9 cellular contexts compared by ENCODE assay signal in genomic region chr7:124152859-124153692, GRCh38.
DNase-seq lines count a peak whose midpoint lies in the region; FAIRE-seq and TF ChIP-seq lines count a peak whose summit lies in the region.
"Had no signal": no experiment of that assay in that cellular context is flagged by ENCODE, and none has a peak within 500 bp of the region (broad histone marks: within the 10 kb centered on the region; RNA-seq: fewer than 3 reads in every experiment).

No MANE protein-coding gene starts in this region.

- H3K18ac ChIP-seq in H9 (ENCODE audit: insufficient read length, low read depth, low read length), result no peak overlapping the region

- H3K23ac ChIP-seq in H9 (ENCODE audit: insufficient read length, low read depth, low read length), result no peak overlapping the region

- H3K4me3 ChIP-seq in fibroblast of lung (replicated peaks in 1 of 4; ENCODE audit: control extremely low read depth in 1 of 4, insufficient read depth in 1 of 4, low read depth in 3 of 4, low read length in 4 of 4) (no peak overlapping the region), retinal pigment epithelial cell (ENCODE audit: low read length) (no peak overlapping the region)

- H3K4me1 ChIP-seq in H9 (ENCODE audit: insufficient read depth, low read length) (no peaks in the 10 kb centered on the region; the same call in 1 of the 2 replicates), fibroblast of lung (ENCODE audit: control insufficient read depth, extremely low read depth, insufficient read depth, low read length) (no peaks in the 10 kb centered on the region)

- H2AK5ac ChIP-seq in H9 (ENCODE audit: insufficient read length, low read length), result no peak overlapping the region

- no peak overlapping the region for H2AFZ ChIP-seq in H9 (ENCODE audit: low read length)
- no peak overlapping the region for H2AFZ ChIP-seq in fibroblast of lung (ENCODE audit: low read length)

- no peak overlapping the region for H3K4ac ChIP-seq in H9 (ENCODE audit: low read depth, low read length)

- no peak overlapping the region for H2BK120ac ChIP-seq in H9 (ENCODE audit: low read depth, low read length, poor library complexity, severe bottlenecking)

- H3K79me2 ChIP-seq in H9 (ENCODE audit: insufficient read depth, low read length) (no peaks in the 10 kb centered on the region), fibroblast of lung (ENCODE audit: control insufficient read depth, insufficient read depth, low read length) (no peaks in the 10 kb centered on the region)

- no peak overlapping the region for H3T11ph ChIP-seq in H9 (ENCODE audit: low read length)

- no peak overlapping the region for H2BK20ac ChIP-seq in H9 (ENCODE audit: low read depth, low read length, poor library complexity, severe bottlenecking)

- H3K36me3 Mint-ChIP-seq in H9 (ENCODE audit: insufficient read depth in 1 of 3, low read depth in 3 of 3), result no peaks in the 10 kb centered on the region

- peaks cover 0 to 4% of the 10 kb centered on the region in 2 experiments; a peak in 2 of 5 replicates for H3K9me3 Mint-ChIP-seq in H9

- no peak overlapping the region for H2BK12ac ChIP-seq in H9 (ENCODE audit: insufficient read length, low read depth, low read length)

- no peak overlapping the region for H3K27ac Mint-ChIP-seq in H9

- H3K4me1 Mint-ChIP-seq in H9, result peaks cover 7% of the 10 kb centered on the region in 2 experiments; a peak in 3 of 4 replicates

- H3K4me2 ChIP-seq in H9 (ENCODE audit: insufficient read depth, insufficient read length, low read length) (no peak overlapping the region), fibroblast of lung (ENCODE audit: extremely low read depth, insufficient read depth, low read length) (no peak overlapping the region)

- H4K5ac ChIP-seq in H9 (ENCODE audit: insufficient read length, low read depth, low read length), result no peak overlapping the region

- no peak overlapping the region for H2BK5ac ChIP-seq in H9 (ENCODE audit: insufficient read length, low read length)

- no peaks in the 10 kb centered on the region for H3K27me3 ChIP-seq in H9 (ENCODE audit: insufficient read depth, low read length)
- no peaks in the 10 kb centered on the region for H3K27me3 ChIP-seq in fibroblast of lung (ENCODE audit: control insufficient read depth, insufficient read depth, low read length)

- H3K36me3 ChIP-seq in fibroblast of lung (ENCODE audit: control insufficient read depth, insufficient read depth, low read length), result no peaks in the 10 kb centered on the region

- H4K91ac ChIP-seq in H9 (ENCODE audit: insufficient read length, low read depth, low read length), result no peak overlapping the region

- no peaks in the 10 kb centered on the region for H3K27me3 Mint-ChIP-seq in H9 (ENCODE audit: low read depth)

- H3K56ac ChIP-seq in H9 (ENCODE audit: insufficient read length, low read depth, low read length), result no peak overlapping the region

- TF ChIP-seq POLR2A in GM12891 (IDR thresholded peaks at IDR 0.05; ENCODE audit: low read depth, low read length), result no peak

- H3K9ac ChIP-seq in H9 (ENCODE audit: extremely low read depth, insufficient read length, low read length), result no peak overlapping the region
- H3K9ac ChIP-seq in fibroblast of lung (ENCODE audit: insufficient read depth, low read length), result no peak overlapping the region

- H3K14ac ChIP-seq in H9 (ENCODE audit: insufficient read depth, low read length), result no peak overlapping the region

- no peak overlapping the region for H2BK15ac ChIP-seq in H9 (ENCODE audit: low read depth, low read length)

- no peaks in the 10 kb centered on the region for H3K79me1 ChIP-seq in H9 (ENCODE audit: insufficient read depth, low read depth, low read length, poor library complexity, severe bottlenecking)

- H3K9me3 ChIP-seq in H9 (ENCODE audit: control insufficient read depth, low read depth, low read length) (no peaks in the 10 kb centered on the region), fibroblast of lung (ENCODE audit: control insufficient read depth, insufficient read depth, low read depth, low read length) (no peaks in the 10 kb centered on the region)

- peak; percentile 72 for TF ChIP-seq CTCF in H9 (conservative IDR thresholded peaks at IDR 0.05)
- TF ChIP-seq CTCF in fibroblast of lung (conservative IDR thresholded peaks at IDR 0.05 in 1 of 2, IDR thresholded peaks at IDR 0.05 in 1 of 2; ENCODE audit: low read depth in 1 of 2, low read length in 2 of 2), result peak; percentile 50 to 53
- TF ChIP-seq CTCF in retinal pigment epithelial cell (conservative IDR thresholded peaks at IDR 0.05; ENCODE audit: low read depth, low read length), result peak; percentile 60

- WGBS in H9 (ENCODE audit: extremely low coverage, insufficient read length, low lambda C conversion rate), result no CpG with 5 or more reads among the region's 1 CpG

- FAIRE-seq in GM12891 (lab: Jason Lieb, UNC), result no peak
- FAIRE-seq: islet of Langerhans had no signal

- no peak overlapping the region for H4K8ac ChIP-seq in H9 (replicated peaks; ENCODE audit: insufficient read length, low read depth, low read length)

- no peak overlapping the region for H3K4me3 Mint-ChIP-seq in H9

- H4K20me1 ChIP-seq in H9 (ENCODE audit: control insufficient read depth, insufficient read depth, insufficient read length) (no peaks in the 10 kb centered on the region), fibroblast of lung (ENCODE audit: control insufficient read depth, extremely low read depth, insufficient read depth, low read length) (no peaks in the 10 kb centered on the region)

- DNase-seq in G401 (ENCODE audit: low spot score), result peak; percentile 42
- DNase-seq in H9, result peak; percentile 61
- peak; percentile 72 for DNase-seq in NCI-H82 (lab: John Stamatoyannopoulos, UW)
- DNase-seq in fibroblast of lung (ENCODE audit: low read depth in 2 of 2), result peak; percentile 29 to 84
- no peak for DNase-seq in retinal pigment epithelial cell (ENCODE audit: low read depth)
- DNase-seq in GM12891 (ENCODE audit: insufficient read length, low spot score), result no peak
- no peak for DNase-seq in T-helper 9 cell
- DNase-seq in ecto neural progenitor cell (ENCODE audit: low spot score), result no peak

- H3K27ac ChIP-seq in H9 (ENCODE audit: insufficient read length, low read depth, low read length) (no peak overlapping the region), fibroblast of lung (ENCODE audit: insufficient read depth, low read length) (no peak overlapping the region)

- no peaks in the 10 kb centered on the region for H3K23me2 ChIP-seq in H9 (ENCODE audit: insufficient read length, low read depth, low read length, poor library complexity, severe bottlenecking)

- in situ Hi-C loops in G401 (cut with HindIII; ENCODE audit: low sequenced_read_pairs), result no loop called here

TF ChIP-seq in GM12891, 5 proteins besides CTCF, POLR2A, EP300 and RAD21:
- no peak for TF ChIP-seq SPI1 (IDR thresholded peaks at IDR 0.05; ENCODE audit: low read depth, low read length)
- TF ChIP-seq POLR2AphosphoS5 (IDR thresholded peaks at IDR 0.05; ENCODE audit: low read depth, low read length), result no peak
- TF ChIP-seq POU2F2 (IDR thresholded peaks at IDR 0.05; ENCODE audit: low read depth, low read length), result no peak
- no peak for TF ChIP-seq PAX5 (IDR thresholded peaks at IDR 0.05; ENCODE audit: insufficient read depth, low read length, severe bottlenecking)

Comparison
In these comparisons a context has a peak if more than half of its experiments do, and no peak if none do; other contexts are left out.
1. DNase-seq: peak in G401 (single experiment), H9 (single experiment), NCI-H82 (single experiment) and fibroblast of lung (2 of 2); none in retinal pigment epithelial cell (single experiment), GM12891 (single experiment), T-helper 9 cell (single experiment) and ecto neural progenitor cell (single experiment).
2. Peak in every context shown above with its lines, with median percentiles within 50 percentile points of each other: CTCF ChIP-seq.